In the genomic region with DNA sequence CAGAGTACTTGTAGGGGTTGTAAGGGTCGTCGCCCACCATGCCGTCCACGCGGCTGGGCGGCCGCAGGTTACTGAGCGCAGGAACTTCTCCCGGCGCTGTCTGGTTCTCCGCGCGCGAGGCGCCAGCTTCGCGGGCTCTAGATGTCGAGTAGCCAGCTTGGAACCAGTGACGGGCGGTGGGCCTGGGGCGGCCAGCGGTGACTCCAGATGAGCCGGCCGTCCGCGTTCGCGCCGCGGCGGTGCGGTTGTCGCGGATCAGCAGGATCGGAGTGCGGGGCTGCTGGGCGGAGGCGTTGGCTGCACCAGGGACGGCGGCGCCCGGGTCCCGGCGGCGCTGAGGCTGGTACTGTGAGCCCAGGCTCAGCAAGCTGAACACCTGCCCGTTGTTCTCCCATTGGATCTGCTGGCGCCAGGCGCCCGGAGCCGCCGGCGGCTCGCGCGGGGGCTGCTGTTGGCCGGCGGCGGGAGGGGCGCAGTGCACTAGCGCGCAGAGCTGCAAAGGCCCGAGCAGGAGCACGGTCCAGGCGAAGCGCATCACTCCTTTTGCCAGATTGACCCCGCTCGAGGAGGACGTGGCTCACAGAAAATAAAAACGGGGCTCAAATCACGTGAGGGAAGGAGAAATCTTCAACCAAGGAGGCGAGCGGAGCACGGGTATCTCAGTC, we compare ENCODE assay signal across 8 cellular contexts. TPM values are rescaled to one million over a fixed set of nuclear protein-coding genes. Genes with fewer than 3 reads are reported as not detected.
A peak's percentile ranks its signal among the peaks of the same experiment; 100 is the strongest.
DNase-seq lines count a peak whose midpoint lies in the region; ATAC-seq and TF ChIP-seq lines count a peak whose summit lies in the region.

No MANE protein-coding gene starts in this region.

- peaks cover 0 to 35% (median 20%) of the 10 kb centered on the region in 9 donors for H3K4me1 ChIP-seq in heart right ventricle

- H3K27me3 Mint-ChIP-seq in activated T-cell treated with anti-CD3 and anti-CD28 coated beads, Interleukin-2, amount 50 U/mL, for 4 hours (ENCODE audit: low read depth), result peaks cover 53% of the 10 kb centered on the region

- H3K36me3 Mint-ChIP-seq in activated T-cell treated with anti-CD3 and anti-CD28 coated beads, Interleukin-2, amount 50 U/mL, for 4 hours (ENCODE audit: insufficient read depth), result no peaks in the 10 kb centered on the region

- peak overlapping the region in 7 of 10 donors; percentile 6 to 73 (median 48) for H3K27ac ChIP-seq in heart right ventricle

- H3K36me3 ChIP-seq in heart right ventricle, result peaks cover 0 to 7% (median 0%) of the 10 kb centered on the region in 9 donors

- peak overlapping the region; percentile 60 for H3K4me3 Mint-ChIP-seq in activated T-cell treated with anti-CD3 and anti-CD28 coated beads, Interleukin-2, amount 50 U/mL, for 4 hours

- peaks cover 15% of the 10 kb centered on the region for H3K4me1 Mint-ChIP-seq in activated T-cell treated with anti-CD3 and anti-CD28 coated beads, Interleukin-2, amount 50 U/mL, for 4 hours (ENCODE audit: low read depth)

- H3K4me3 ChIP-seq in heart right ventricle, result peak overlapping the region; percentile 26 to 66 (median 60)

- peaks cover 0 to 37% (median 11%) of the 10 kb centered on the region in 7 donors for H3K27me3 ChIP-seq in heart right ventricle

- no peak for DNase-seq in activated T-cell treated with anti-CD3 and anti-CD28 coated beads, Interleukin-2, amount 50 U/mL, for 4 hours
- no peak for DNase-seq in activated T-cell treated with anti-CD3 and anti-CD28 coated beads, Interleukin-2, amount 50 U/mL, for 1 hour
- DNase-seq in activated T-cell treated with anti-CD3 and anti-CD28 coated beads, Interleukin-2, amount 50 U/mL, for 48 hours, result peak; percentile 29 to 37
- DNase-seq in heart right ventricle (peak in 1 of 2 donors; percentile 18), posterior vena cava (ENCODE audit: low spot score) (peak; percentile 85), NCI-H2029 (lab: John Stamatoyannopoulos, UW) (no peak)

- no peak for TF ChIP-seq CTCF in heart right ventricle (IDR thresholded peaks at IDR 0.05)

- H3K9me3 Mint-ChIP-seq in activated T-cell treated with anti-CD3 and anti-CD28 coated beads, Interleukin-2, amount 50 U/mL, for 4 hours, result no peaks in the 10 kb centered on the region

- ATAC-seq in activated T-cell treated with anti-CD3 and anti-CD28 coated beads, Interleukin-2, amount 50 U/mL, for 4 hours, result peak; percentile 42 to 52
- ATAC-seq in HG03432 (IDR thresholded peaks at IDR 0.05; ENCODE audit: unreplicated experiment), result peak; percentile 40
- ATAC-seq in heart right ventricle, result peak; percentile 31 to 74 (median 53)
- no peak for ATAC-seq in GM21717 (IDR thresholded peaks at IDR 0.05; ENCODE audit: unreplicated experiment)

- whole genome bisulfite sequencing in heart right ventricle, 2 donors, result 0% methylated on average over 65 to 73 of the region's 73 CpGs

- H3K9me3 ChIP-seq in heart right ventricle, result no peaks in the 10 kb centered on the region

- intact Hi-C loops in heart right ventricle (cut with DNase I) (loop anchor here in 4 of 10 donors (10.0 kb wide), 2 partner anchors 103 to 113 kb away; partner anchors contain the start of gene SRFBP1 (in 3 of the 4)), posterior vena cava (cut with DNase I) (loop anchor here (5.0 to 10.0 kb wide), 2 partner anchors 80 to 113 kb away; partner anchors contain the start of gene SRFBP1 (in 1 of the 2))

RNA-seq across cellular contexts. Expression of gene LOX, which starts 0.5 kb away (rescaled TPM):
- total RNA-seq in activated T-cell treated with anti-CD3 and anti-CD28 coated beads, Interleukin-2, amount 50 U/mL, for 4 hours, result under 1 TPM; 0.20 to 0.40 (median 0.27) TPM
- 10 to 100 TPM in 1 of 10 donors, 1 to 10 TPM in 9; 2.6 to 34.7 (median 3.9) TPM for total RNA-seq in heart right ventricle
- polyA plus RNA-seq in heart right ventricle, result 1 to 10 TPM; 1.5 to 2.8 TPM
- total RNA-seq in posterior vena cava, result 10 to 100 TPM; 58.6 to 98.8 TPM

RNA-seq across cellular contexts. Expression of gene ZNF474, which starts 51.8 kb away (rescaled TPM):
- under 1 TPM in 2 of 3 donors, not detected in 1; 0.25 to 0.40 TPM for total RNA-seq in activated T-cell treated with anti-CD3 and anti-CD28 coated beads, Interleukin-2, amount 50 U/mL, for 4 hours
- under 1 TPM in 2 of 10 donors, not detected in 8; 0.19 to 0.20 TPM for total RNA-seq in heart right ventricle
- polyA plus RNA-seq in heart right ventricle, result under 1 TPM in 1 of 2 donors, not detected in 1; 0.03 TPM
- under 1 TPM in 1 of 2 donors, not detected in 1; 0.38 TPM for total RNA-seq in posterior vena cava

Comparison
In these comparisons a context has a peak if more than half of its experiments do, and no peak if none do; other contexts are left out.
1. DNase-seq: peak in activated T-cell treated with anti-CD3 and anti-CD28 coated beads, Interleukin-2, amount 50 U/mL, for 48 hours (2 of 2) and posterior vena cava (single experiment); none in activated T-cell treated with anti-CD3 and anti-CD28 coated beads, Interleukin-2, amount 50 U/mL, for 4 hours (single experiment), activated T-cell treated with anti-CD3 and anti-CD28 coated beads, Interleukin-2, amount 50 U/mL, for 1 hour (single experiment) and NCI-H2029 (single experiment).